ENCODE assay signal across 16 cellular contexts in genomic region chr9:31032206-31032605, GRCh38.
DNase-seq lines count a peak whose midpoint lies in the region; ATAC-seq and TF ChIP-seq lines count a peak whose summit lies in the region.
"Had no signal": no experiment of that assay in that cellular context is flagged by ENCODE, and none has a peak within 500 bp of the region (broad histone marks: within the 10 kb centered on the region; RNA-seq: fewer than 3 reads in every experiment).

No MANE protein-coding gene starts in this region.

- POLR2A ChIA-PET in SK-N-SH (lab: Yijun Ruan, JAX): no interaction called here

- ATAC-seq in SK-N-SH treated with all-trans-retinoic acid at 6 μM for 48 hours (no peak), HG03025 (IDR thresholded peaks at IDR 0.05; ENCODE audit: low FRiP score, unreplicated experiment) (no peak), HG02885 (IDR thresholded peaks at IDR 0.05; ENCODE audit: poor library complexity, unreplicated experiment) (no peak)
- ATAC-seq: A549 had no signal

- no peak overlapping the region for H3K4me2 ChIP-seq in SK-N-SH
- H3K4me2 ChIP-seq: A549; BLaER1 treated with 17β-estradiol and CSF1 and Interleukin-3, amounts not matched to agents 10 nM and 100 nM had no signal

- TF ChIP-seq RAD21 in SK-N-SH (IDR thresholded peaks at IDR 0.05; ENCODE audit: low read length): no peak

- TF ChIP-seq CTCF in SK-N-SH (IDR thresholded peaks at IDR 0.05): no peak

- in situ Hi-C loops in SK-MEL-5 (cut with HindIII; ENCODE audit: low pct_unique_long_range_greater_than_20kb, low sequenced_read_pairs): no loop called here

- peak in 1 of 2 experiments; percentile 71; a peak in 2 of 4 replicates for TF ChIP-seq EP300 in SK-N-SH (IDR thresholded peaks at IDR 0.05; ENCODE audit: borderline replicate concordance in 1 of 2, low read depth in 1 of 2, low read length in 1 of 2)

- peak overlapping the region; percentile 73; the same call in 1 of the 2 replicates for H2AFZ ChIP-seq in SK-N-SH (ENCODE audit: low read depth)

- peak overlapping the region in 1 of 2 experiments; percentile 71; a peak in 1 of 4 replicates for H3K27ac ChIP-seq in SK-N-SH (ENCODE audit: low read depth in 2 of 2, low read length in 1 of 2)
- H3K27ac ChIP-seq: A549; BLaER1 treated with 17β-estradiol and CSF1 and Interleukin-3, amounts not matched to agents 10 nM and 100 nM; HL-60 had no signal

- H4K20me1 ChIP-seq in SK-N-SH (ENCODE audit: insufficient read depth): no peaks in the 10 kb centered on the region
- H4K20me1 ChIP-seq: BLaER1 treated with 17β-estradiol and CSF1 and Interleukin-3, amounts not matched to agents 10 nM and 100 nM had no signal

- peaks cover 15% of the 10 kb centered on the region for H3F3A ChIP-seq in SK-N-SH (replicated peaks; ENCODE audit: insufficient read depth)

- 31% methylated on average over 3 of the region's 3 CpGs for WGBS in SK-N-SH (ENCODE audit: low lambda C conversion rate)

- no peaks in the 10 kb centered on the region for H3K27me3 ChIP-seq in SK-N-SH (ENCODE audit: insufficient read depth)
- H3K27me3 ChIP-seq: BLaER1 treated with 17β-estradiol and CSF1 and Interleukin-3, amounts not matched to agents 10 nM and 100 nM had no signal

- H3K79me2 ChIP-seq in SK-N-SH (ENCODE audit: insufficient read depth): no peaks in the 10 kb centered on the region

- CTCF ChIA-PET in SK-N-SH (lab: Yijun Ruan, JAX): interaction anchor here (0.7 to 1.0 kb wide), 2 partner anchors 13 to 1471 kb away, joined by 3 to 4 read pairs; no protein-coding TSS in a partner anchor

- DNase-seq in SK-N-SH (peak; percentile 27), NCI-H1048 (lab: John Stamatoyannopoulos, UW) (peak; percentile 0), SK-MEL-5 (ENCODE audit: low read depth, low spot score) (peak; percentile 10), retina (peak; percentile 71), AG08396 (ENCODE audit: low spot score) (no peak)
- DNase-seq: CD4-positive, CD25-positive, alpha-beta regulatory T cell; DMS53; H7; IMR-90; KBM-7 had no signal

- H3K9me2 ChIP-seq in SK-N-SH: no peaks in the 10 kb centered on the region

- no peak overlapping the region for H3K9ac ChIP-seq in SK-N-SH
- H3K9ac ChIP-seq: BLaER1 treated with 17β-estradiol and CSF1 and Interleukin-3, amounts not matched to agents 10 nM and 100 nM had no signal

- H3K4me1 ChIP-seq in SK-N-SH (ENCODE audit: control insufficient read depth in 1 of 2, insufficient read depth in 2 of 2, low read depth in 1 of 2, low read length in 1 of 2): peaks cover 14 to 23% of the 10 kb centered on the region in 2 experiments; a peak in 3 of 4 replicates
- H3K4me1 ChIP-seq: A549; BLaER1 treated with 17β-estradiol and CSF1 and Interleukin-3, amounts not matched to agents 10 nM and 100 nM had no signal

- H3K36me3 ChIP-seq in SK-N-SH (replicated peaks in 1 of 2; ENCODE audit: control insufficient read depth in 1 of 2, insufficient read depth in 2 of 2, low read length in 1 of 2): no peaks in the 10 kb centered on the region
- H3K36me3 ChIP-seq: BLaER1 treated with 17β-estradiol and CSF1 and Interleukin-3, amounts not matched to agents 10 nM and 100 nM had no signal

- H3K9me3 ChIP-seq in SK-N-SH: no peaks in the 10 kb centered on the region
- H3K9me3 ChIP-seq: A549; BLaER1 treated with 17β-estradiol and CSF1 and Interleukin-3, amounts not matched to agents 10 nM and 100 nM had no signal

- no peak overlapping the region for H3K4me3 ChIP-seq in SK-N-SH (ENCODE audit: low read depth in 2 of 2, low read length in 1 of 2)
- H3K4me3 ChIP-seq: A549; BLaER1 treated with 17β-estradiol and CSF1 and Interleukin-3, amounts not matched to agents 10 nM and 100 nM had no signal

TF ChIP-seq in SK-N-SH, 30 proteins besides CTCF, POLR2A, EP300 and RAD21:
- TF ChIP-seq GATA2 (CRISPR knock-in tag; IDR thresholded peaks at IDR 0.05) (peak; percentile 21; the same call in 1 of the 2 replicates), USF1 (IDR thresholded peaks at IDR 0.05; ENCODE audit: borderline replicate concordance, low read depth) (no peak)

TF ChIP-seq in SK-N-SH treated with all-trans-retinoic acid at 6 μM for 48 hours, 23 proteins besides CTCF, POLR2A, EP300 and RAD21:
- no peak for TF ChIP-seq ZNF8 (CRISPR knock-in tag; IDR thresholded peaks at IDR 0.05)
- TF ChIP-seq TSHZ2 (CRISPR knock-in tag; IDR thresholded peaks at IDR 0.05): no peak
- TF ChIP-seq ZFP3 (CRISPR knock-in tag; IDR thresholded peaks at IDR 0.05): no peak
- TF ChIP-seq CSRNP3 (CRISPR knock-in tag; IDR thresholded peaks at IDR 0.05): no peak
- no peak for TF ChIP-seq TOX (CRISPR knock-in tag; IDR thresholded peaks at IDR 0.05; ENCODE audit: borderline replicate concordance)
- TF ChIP-seq TCF4 (CRISPR knock-in tag; IDR thresholded peaks at IDR 0.05; ENCODE audit: borderline replicate concordance): no peak
- TF ChIP-seq SNAI2 (CRISPR knock-in tag; IDR thresholded peaks at IDR 0.05): no peak
- TF ChIP-seq RARB (CRISPR knock-in tag; IDR thresholded peaks at IDR 0.05): no peak
- no peak for TF ChIP-seq ZFP30 (CRISPR knock-in tag; IDR thresholded peaks at IDR 0.05)
- no peak for TF ChIP-seq ZNF70 (CRISPR knock-in tag; IDR thresholded peaks at IDR 0.05)
- TF ChIP-seq ZC3H10 (CRISPR knock-in tag; IDR thresholded peaks at IDR 0.05): no peak
- TF ChIP-seq GLIS3 (CRISPR knock-in tag; IDR thresholded peaks at IDR 0.05): no peak
- no peak for TF ChIP-seq CSDC2 (CRISPR knock-in tag; IDR thresholded peaks at IDR 0.05)
TF ChIP-seq in SK-N-SH treated with all-trans-retinoic acid at 6 μM for 48 hours: peak in this region for 0.
